16 cellular contexts compared by ENCODE assay signal in the genomic region with DNA sequence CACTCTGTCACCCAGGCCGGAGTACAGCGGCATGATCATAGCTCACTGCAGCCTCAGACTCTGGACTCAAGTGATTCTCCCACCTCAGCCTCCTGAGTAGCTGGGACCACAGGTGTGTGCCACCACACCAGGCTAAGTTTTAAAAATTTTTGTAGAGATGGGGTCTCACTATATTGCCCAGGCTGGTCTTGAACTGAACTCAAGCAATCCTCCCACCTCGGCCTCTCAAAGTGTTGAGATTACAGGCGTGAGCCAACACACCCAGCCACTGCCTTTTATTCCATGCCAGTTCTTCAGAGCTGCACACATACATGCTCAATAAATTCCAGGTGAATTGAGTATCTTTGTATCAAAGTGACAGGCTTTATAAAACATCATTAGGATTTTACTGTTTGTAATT. TPM values are rescaled to one million over a fixed set of nuclear protein-coding genes. Genes with fewer than 3 reads are reported as not detected.
DNase-seq lines count a peak whose midpoint lies in the region; ATAC-seq and TF ChIP-seq lines count a peak whose summit lies in the region.
"Had no signal": no experiment of that assay in that cellular context is flagged by ENCODE, and none has a peak within 500 bp of the region (broad histone marks: within the 10 kb centered on the region; RNA-seq: fewer than 3 reads in every experiment).

No MANE protein-coding gene starts in this region.

- no peaks in the 10 kb centered on the region for H3K9me3 ChIP-seq in SK-N-MC (ENCODE audit: low read depth, low read length)
- H3K9me3 ChIP-seq in heart right ventricle: no peaks in the 10 kb centered on the region

- DNase-seq in T-helper 1 cell (no peak), SK-N-MC (ENCODE audit: low read depth, low spot score) (no peak), heart right ventricle (no peak), cerebellar nuclear complex (lab: John Stamatoyannopoulos, UW) (no peak), natural killer cell (no peak)
- no peak for DNase-seq in stimulated activated naive CD8-positive, alpha-beta T cell treated with anti-CD3 and anti-CD28 coated beads, Interleukin-15, Interleukin-2, amounts not matched to agents 100 U/mL and 50 U/mL, for 24 hours
- DNase-seq: 8988T; AML-193; CD4-positive, CD25-positive, alpha-beta regulatory T cell; DMS79; H7 had no signal

- no peak overlapping the region for H3K4me3 ChIP-seq in SK-N-MC
- H3K4me3 ChIP-seq in heart right ventricle: no peak overlapping the region
- H3K4me3 ChIP-seq: BLaER1 treated with 17β-estradiol and CSF1 and Interleukin-3, amounts not matched to agents 10 nM and 100 nM; GM12878; GM23338 had no signal

- peak overlapping the region; percentile 88; the same call in 1 of the 2 replicates for H3K27ac ChIP-seq in SK-N-MC
- no peak overlapping the region for H3K27ac ChIP-seq in heart right ventricle
- H3K27ac ChIP-seq: BLaER1 treated with 17β-estradiol and CSF1 and Interleukin-3, amounts not matched to agents 10 nM and 100 nM had no signal

- H3K4me1 Mint-ChIP-seq in T-helper 1 cell treated with Interleukin-12 subunit alpha and Interleukin-12 subunit beta and Interleukin-4 antibody, amounts not matched to agents 30 μg/mL and 1 μg/mL, for 36 hours (ENCODE audit: low read depth): peaks cover 20% of the 10 kb centered on the region
- peaks cover 31% of the 10 kb centered on the region for H3K4me1 Mint-ChIP-seq in stimulated activated naive CD8-positive, alpha-beta T cell treated with anti-CD3 and anti-CD28 coated beads, Interleukin-15, Interleukin-2, amounts not matched to agents 100 ng/mL and 50 ng/mL, for 24 hours (ENCODE audit: low read depth)
- peaks cover 29 to 31% of the 10 kb centered on the region in 2 donors for H3K4me1 Mint-ChIP-seq in natural killer cell

- H3K36me3 Mint-ChIP-seq in T-helper 1 cell treated with Interleukin-12 subunit alpha and Interleukin-12 subunit beta and Interleukin-4 antibody, amounts not matched to agents 30 μg/mL and 1 μg/mL, for 36 hours (ENCODE audit: low read depth): peaks cover 37% of the 10 kb centered on the region
- H3K36me3 Mint-ChIP-seq in stimulated activated naive CD8-positive, alpha-beta T cell treated with anti-CD3 and anti-CD28 coated beads, Interleukin-15, Interleukin-2, amounts not matched to agents 100 ng/mL and 50 ng/mL, for 24 hours (ENCODE audit: low read depth): peaks cover 60% of the 10 kb centered on the region
- peaks cover 21% of the 10 kb centered on the region for H3K36me3 Mint-ChIP-seq in natural killer cell

- no peak overlapping the region for H3K9ac ChIP-seq in SK-N-MC (ENCODE audit: insufficient read length)

- H3K4me3 Mint-ChIP-seq in T-helper 1 cell treated with Interleukin-12 subunit alpha and Interleukin-12 subunit beta and Interleukin-4 antibody, amounts not matched to agents 30 μg/mL and 1 μg/mL, for 36 hours: no peak overlapping the region
- H3K4me3 Mint-ChIP-seq in stimulated activated naive CD8-positive, alpha-beta T cell treated with anti-CD3 and anti-CD28 coated beads, Interleukin-15, Interleukin-2, amounts not matched to agents 100 ng/mL and 50 ng/mL, for 24 hours: no peak overlapping the region
- no peak overlapping the region for H3K4me3 Mint-ChIP-seq in natural killer cell
- H3K4me3 Mint-ChIP-seq: GM23338 had no signal

- peaks cover 51% of the 10 kb centered on the region for H3K36me3 ChIP-seq in SK-N-MC (ENCODE audit: insufficient read depth, low read length)
- peaks cover 0 to 56% (median 43%) of the 10 kb centered on the region in 9 donors for H3K36me3 ChIP-seq in heart right ventricle

- intact Hi-C loops in heart right ventricle (cut with DNase I): loop anchor here in 1 of 10 donors (5.0 kb wide), 1 partner anchor 40 kb away; no protein-coding TSS in a partner anchor
- intact Hi-C loops in natural killer cell (cut with micrococcal nuclease): no loop called here

- H3K4me1 ChIP-seq in heart right ventricle: peaks cover 0 to 30% (median 25%) of the 10 kb centered on the region in 9 donors

- TF ChIP-seq CTCF in heart right ventricle (IDR thresholded peaks at IDR 0.05): no peak
- TF ChIP-seq CTCF in natural killer cell (IDR thresholded peaks at IDR 0.05): no peak

- H3K9me3 Mint-ChIP-seq in T-helper 1 cell treated with Interleukin-12 subunit alpha and Interleukin-12 subunit beta and Interleukin-4 antibody, amounts not matched to agents 30 μg/mL and 1 μg/mL, for 36 hours: no peaks in the 10 kb centered on the region
- H3K9me3 Mint-ChIP-seq in stimulated activated naive CD8-positive, alpha-beta T cell treated with anti-CD3 and anti-CD28 coated beads, Interleukin-15, Interleukin-2, amounts not matched to agents 100 ng/mL and 50 ng/mL, for 24 hours: no peaks in the 10 kb centered on the region
- H3K9me3 Mint-ChIP-seq in natural killer cell: no peaks in the 10 kb centered on the region
- H3K9me3 Mint-ChIP-seq: CD4-positive, CD25-positive, alpha-beta regulatory T cell; GM23338 had no signal

- ATAC-seq in stimulated activated naive CD8-positive, alpha-beta T cell treated with anti-CD3 and anti-CD28 coated beads, Interleukin-15, Interleukin-2, amounts not matched to agents 100 U/mL and 50 U/mL, for 24 hours: no peak
- ATAC-seq in heart right ventricle (no peak), natural killer cell (no peak)
- ATAC-seq: GM12878, GM23338 had no signal

- no peaks in the 10 kb centered on the region for H3K27me3 ChIP-seq in heart right ventricle
- H3K27me3 ChIP-seq: BLaER1 treated with 17β-estradiol and CSF1 and Interleukin-3, amounts not matched to agents 10 nM and 100 nM had no signal

- H3K27me3 Mint-ChIP-seq in T-helper 1 cell treated with Interleukin-12 subunit alpha and Interleukin-12 subunit beta and Interleukin-4 antibody, amounts not matched to agents 30 μg/mL and 1 μg/mL, for 36 hours (ENCODE audit: low read depth): no peaks in the 10 kb centered on the region
- no peaks in the 10 kb centered on the region for H3K27me3 Mint-ChIP-seq in stimulated activated naive CD8-positive, alpha-beta T cell treated with anti-CD3 and anti-CD28 coated beads, Interleukin-15, Interleukin-2, amounts not matched to agents 100 ng/mL and 50 ng/mL, for 24 hours
- no peaks in the 10 kb centered on the region for H3K27me3 Mint-ChIP-seq in natural killer cell (ENCODE audit: low read depth in 2 of 2)

- WGBS in heart right ventricle, 2 donors: 95 to 97% methylated on average over 4 of the region's 4 CpGs

- peak overlapping the region; percentile 23 for H3K27ac Mint-ChIP-seq in T-helper 1 cell treated with Interleukin-12 subunit alpha and Interleukin-12 subunit beta and Interleukin-4 antibody, amounts not matched to agents 30 μg/mL and 1 μg/mL, for 36 hours
- H3K27ac Mint-ChIP-seq in stimulated activated naive CD8-positive, alpha-beta T cell treated with anti-CD3 and anti-CD28 coated beads, Interleukin-15, Interleukin-2, amounts not matched to agents 100 ng/mL and 50 ng/mL, for 24 hours: peak overlapping the region; percentile 28
- H3K27ac Mint-ChIP-seq in natural killer cell: peak overlapping the region in 1 of 2 donors; percentile 97
- H3K27ac Mint-ChIP-seq: GM23338 had no signal

RNA-seq across cellular contexts. Expression of a gene that starts 2.4 kb away (rescaled TPM):
- 10 to 100 TPM; 40.2 to 60.0 (median 47.9) TPM for total RNA-seq in heart right ventricle
- polyA plus RNA-seq in heart right ventricle: 10 to 100 TPM; 28.4 to 49.1 TPM
- 10 to 100 TPM; 77.1 to 83.8 (median 80.4) TPM for total RNA-seq in natural killer cell

RNA-seq across cellular contexts. Expression of a gene that starts 18.1 kb away (rescaled TPM):
- total RNA-seq in heart right ventricle: 100 to 1,000 TPM; 117 to 147 (median 124) TPM
- polyA plus RNA-seq in heart right ventricle: 100 to 1,000 TPM; 131 to 150 TPM
- 100 to 1,000 TPM; 143 to 176 (median 155) TPM for total RNA-seq in natural killer cell
